35 cellular contexts compared by ENCODE assay signal in the genomic region with DNA sequence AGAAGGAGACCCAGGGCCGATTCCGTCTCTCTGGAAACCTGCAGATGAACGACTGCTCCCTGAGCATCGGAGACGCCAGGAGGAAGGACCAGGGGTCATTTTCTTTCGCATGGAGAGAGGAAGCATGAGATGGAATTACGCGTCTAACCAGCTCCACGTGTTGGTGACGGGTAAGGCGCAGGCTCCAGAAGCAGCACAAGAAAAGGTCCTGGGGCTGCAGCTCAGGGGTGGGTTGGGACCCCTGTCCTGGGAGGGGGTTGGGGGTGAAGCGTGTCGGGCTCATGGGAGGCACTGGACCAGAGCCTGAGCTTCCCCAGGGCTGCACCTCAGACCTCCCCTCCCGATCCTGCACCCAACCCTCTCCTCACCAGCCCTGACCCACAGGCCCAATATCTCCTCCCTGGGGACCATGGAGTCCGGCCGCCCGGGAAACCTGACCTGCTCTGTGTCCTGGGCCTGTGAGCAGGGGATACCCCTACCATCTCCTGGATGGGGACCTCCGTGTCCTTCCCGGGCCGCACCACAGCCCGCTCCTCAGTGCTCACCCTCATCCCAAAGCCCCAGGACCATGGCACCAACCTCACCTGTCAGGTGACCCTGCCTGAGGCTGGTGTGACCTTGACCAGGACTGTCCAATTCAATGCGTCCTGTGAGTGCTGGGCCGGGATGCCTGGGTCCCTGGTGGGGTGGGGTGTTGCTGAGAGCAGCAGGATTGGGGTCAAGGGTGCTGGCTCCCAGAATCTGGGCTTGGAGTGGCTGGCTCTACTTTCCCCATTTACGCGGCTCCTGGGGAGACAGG. TPM values are rescaled to one million over a fixed set of nuclear protein-coding genes. Genes with fewer than 3 reads are reported as not detected.
"Had no signal": no experiment of that assay in that cellular context is flagged by ENCODE, and none has a peak within 500 bp of the region (broad histone marks: within the 10 kb centered on the region; RNA-seq: fewer than 3 reads in every experiment).

No MANE protein-coding gene starts in this region.

- DNase-seq: activated B cell treated with CpG ODN at 0.5 μM for 24 hours; activated CD4-positive, alpha-beta T cell treated with anti-CD3 and anti-CD28 coated beads for 48 hours; activated CD4-positive, alpha-beta T cell treated with anti-CD3 and anti-CD28 coated beads, Interleukin-2, amount 50 U/mL, for 1 hour; activated CD4-positive, alpha-beta T cell treated with anti-CD3 and anti-CD28 coated beads, Interleukin-2, amount 50 U/mL, for 48 hours; activated CD8-positive, alpha-beta T cell treated with anti-CD3 and anti-CD28 coated beads for 36 hours; activated effector memory CD4-positive, alpha-beta T cell treated with anti-CD3 and anti-CD28 coated beads, Interleukin-2, amount 50 U/mL, for 16 hours; activated naive CD4-positive, alpha-beta T cell treated with anti-CD3 and anti-CD28 coated beads for 36 hours; activated naive CD8-positive, alpha-beta T cell treated with anti-CD3 and anti-CD28 coated beads for 36 hours; activated naive CD8-positive, alpha-beta T cell treated with anti-CD3 and anti-CD28 coated beads, Interleukin-2, amount 50 U/mL, for 24 hours; activated T-cell treated with anti-CD3 and anti-CD28 coated beads, Interleukin-2, amount 50 U/mL, for 1 hour; activated T-cell treated with anti-CD3 and anti-CD28 coated beads, Interleukin-2, amount 50 U/mL, for 48 hours; adrenal gland; amygdala; body of pancreas; caudate nucleus; colonic mucosa; effector CD8-positive, alpha-beta T cell; esophagus squamous epithelium; foreskin melanocyte; heart right ventricle; T-helper 2 cell; WERI-Rb-1 had no signal

- H3K36me3 Mint-ChIP-seq: activated naive CD4-positive, alpha-beta T cell treated with anti-CD3 and anti-CD28 coated beads, Interleukin-2, amount 50 U/mL, for 24 hours; activated naive CD8-positive, alpha-beta T cell treated with anti-CD3 and anti-CD28 coated beads for 36 hours had no signal

- H3K27me3 ChIP-seq: body of pancreas, colonic mucosa had no signal

- H3K27ac ChIP-seq: adrenal gland, body of pancreas, colonic mucosa, epithelial cell of prostate, esophagus squamous epithelium, gastroesophageal sphincter, heart right ventricle, WERI-Rb-1 had no signal

- H3K36me3 ChIP-seq: adrenal gland, colonic mucosa, esophagus squamous epithelium, gastroesophageal sphincter, heart right ventricle, WERI-Rb-1 had no signal

- H3K4me1 ChIP-seq: adrenal gland, body of pancreas, colonic mucosa, esophagus squamous epithelium, gastroesophageal sphincter had no signal

- H3K9me3 ChIP-seq: adrenal gland, body of pancreas, colonic mucosa, esophagus squamous epithelium, gastroesophageal sphincter, heart right ventricle had no signal

- H3K4me3 ChIP-seq: adrenal gland, body of pancreas, colonic mucosa, esophagus squamous epithelium, gastroesophageal sphincter, heart right ventricle had no signal

- ATAC-seq: activated CD4-positive, CD25-positive, alpha-beta regulatory T cell treated with anti-CD3 and anti-CD28 coated beads, Interleukin-2, amount 50 U/mL, for 24 hours; activated CD8-positive, alpha-beta T cell treated with anti-CD3 and anti-CD28 coated beads for 36 hours; activated naive CD8-positive, alpha-beta T cell treated with anti-CD3 and anti-CD28 coated beads, Interleukin-2, amount 50 U/mL, for 24 hours; body of pancreas; gastroesophageal sphincter had no signal

- H3K4me1 Mint-ChIP-seq: activated B cell treated with CpG ODN at 0.5 μM for 24 hours; activated naive CD4-positive, alpha-beta T cell treated with anti-CD3 and anti-CD28 coated beads, Interleukin-2, amount 50 U/mL, for 24 hours had no signal

- H3K9me3 Mint-ChIP-seq: activated B cell treated with CpG ODN at 0.5 μM for 24 hours; activated CD8-positive, alpha-beta T cell treated with anti-CD3 and anti-CD28 coated beads for 36 hours; activated naive CD4-positive, alpha-beta T cell treated with anti-CD3 and anti-CD28 coated beads for 36 hours; activated naive CD4-positive, alpha-beta T cell treated with anti-CD3 and anti-CD28 coated beads, Interleukin-2, amount 50 U/mL, for 24 hours; activated naive CD8-positive, alpha-beta T cell treated with anti-CD3 and anti-CD28 coated beads for 36 hours; activated naive CD8-positive, alpha-beta T cell treated with anti-CD3 and anti-CD28 coated beads, Interleukin-2, amount 50 U/mL, for 24 hours; activated T-helper 1 cell treated with anti-CD3 and anti-CD28 coated beads, Interleukin-12 subunit alpha, Interleukin-12 subunit beta, Interleukin-2, Interleukin-4 antibody, amounts not matched to agents 30 ng/mL and 10 ng/mL and 1 ng/mL, durations not matched to agents 14 hours and 24 hours and 36 hours; activated T-helper 2 cell treated with anti-CD3 and anti-CD28 coated beads, Interferon-gamma antibody, Interleukin-2, Interleukin-4, amounts not matched to agents 10 μg/mL and 5 μg/mL and 100 μg/mL, durations not matched to agents 14 hours and 24 hours and 36 hours had no signal

- H3K27ac Mint-ChIP-seq: activated B cell treated with CpG ODN at 0.5 μM for 24 hours; activated CD8-positive, alpha-beta T cell treated with anti-CD3 and anti-CD28 coated beads for 36 hours; activated naive CD4-positive, alpha-beta T cell treated with anti-CD3 and anti-CD28 coated beads for 36 hours; activated naive CD8-positive, alpha-beta T cell treated with anti-CD3 and anti-CD28 coated beads for 36 hours; activated naive CD8-positive, alpha-beta T cell treated with anti-CD3 and anti-CD28 coated beads, Interleukin-2, amount 50 U/mL, for 24 hours; activated T-helper 1 cell treated with anti-CD3 and anti-CD28 coated beads, Interleukin-12 subunit alpha, Interleukin-12 subunit beta, Interleukin-2, Interleukin-4 antibody, amounts not matched to agents 30 ng/mL and 10 ng/mL and 1 ng/mL, durations not matched to agents 14 hours and 24 hours and 36 hours; activated T-helper 2 cell treated with anti-CD3 and anti-CD28 coated beads, Interferon-gamma antibody, Interleukin-2, Interleukin-4, amounts not matched to agents 10 μg/mL and 5 μg/mL and 100 μg/mL, durations not matched to agents 14 hours and 24 hours and 36 hours had no signal

- H3K4me3 Mint-ChIP-seq: activated B cell treated with CpG ODN at 0.5 μM for 24 hours; activated CD8-positive, alpha-beta T cell treated with anti-CD3 and anti-CD28 coated beads for 36 hours; activated naive CD4-positive, alpha-beta T cell treated with anti-CD3 and anti-CD28 coated beads for 36 hours; activated naive CD4-positive, alpha-beta T cell treated with anti-CD3 and anti-CD28 coated beads, Interleukin-2, amount 50 U/mL, for 24 hours; activated naive CD8-positive, alpha-beta T cell treated with anti-CD3 and anti-CD28 coated beads for 36 hours; activated naive CD8-positive, alpha-beta T cell treated with anti-CD3 and anti-CD28 coated beads, Interleukin-2, amount 50 U/mL, for 24 hours; activated T-helper 1 cell treated with anti-CD3 and anti-CD28 coated beads, Interleukin-12 subunit alpha, Interleukin-12 subunit beta, Interleukin-2, Interleukin-4 antibody, amounts not matched to agents 30 ng/mL and 10 ng/mL and 1 ng/mL, durations not matched to agents 14 hours and 24 hours and 36 hours had no signal

RNA-seq across cellular contexts. Expression of a gene that starts 39.6 kb away (rescaled TPM):
- total RNA-seq: activated B cell treated with CpG ODN at 0.5 μM for 24 hours, dermis microvascular lymphatic vessel endothelial cell, endothelial cell of umbilical vein, fibroblast of lung, fibroblast of villous mesenchyme, glomerular endothelial cell had no signal
- polyA plus RNA-seq: endothelial cell of umbilical vein, fibroblast of lung had no signal

RNA-seq across cellular contexts. Expression of a gene that starts 43.2 kb away (rescaled TPM):
- total RNA-seq: activated B cell treated with CpG ODN at 0.5 μM for 24 hours; activated CD8-positive, alpha-beta memory T cell treated with anti-CD3 and anti-CD28 coated beads for 36 hours; activated CD8-positive, alpha-beta T cell treated with anti-CD3 and anti-CD28 coated beads for 36 hours; activated naive CD4-positive, alpha-beta T cell treated with anti-CD3 and anti-CD28 coated beads for 36 hours; activated naive CD8-positive, alpha-beta T cell treated with anti-CD3 and anti-CD28 coated beads for 36 hours; activated T-helper 1 cell treated with anti-CD3 and anti-CD28 coated beads, Interleukin-12 subunit alpha, Interleukin-12 subunit beta, Interleukin-2, Interleukin-4 antibody, amounts not matched to agents 30 ng/mL and 10 ng/mL and 1 ng/mL, durations not matched to agents 14 hours and 24 hours and 36 hours; activated T-helper 2 cell treated with anti-CD3 and anti-CD28 coated beads, Interferon-gamma antibody, Interleukin-2, Interleukin-4, amounts not matched to agents 10 μg/mL and 5 μg/mL and 100 μg/mL, durations not matched to agents 14 hours and 24 hours and 36 hours; body of pancreas; endothelial cell of umbilical vein; fibroblast of lung; fibroblast of villous mesenchyme; glomerular endothelial cell; T-helper 1 cell treated with Interleukin-12 subunit alpha and Interleukin-12 subunit beta and Interleukin-4 antibody, amounts not matched to agents 30 ng/mL and 1 ng/mL, for 36 hours had no signal
- polyA plus RNA-seq: endothelial cell of umbilical vein, fibroblast of lung had no signal
